ENCODE assay signal across 8 cellular contexts in genomic region chr7:87877641-87878040, GRCh38. TPM values are rescaled to one million over a fixed set of nuclear protein-coding genes. Genes with fewer than 3 reads are reported as not detected.
DNase-seq lines count a peak whose midpoint lies in the region; ATAC-seq and TF ChIP-seq lines count a peak whose summit lies in the region.

No MANE protein-coding gene starts in this region.

- no TSS peak for BruUV-seq in A673 (replicated peaks; lab: Mats Ljungman, UMichigan)
- BruUV-seq in IMR-90 (replicated peaks; lab: Mats Ljungman, UMichigan), result no TSS peak
- no TSS peak for BruUV-seq in mammary epithelial cell (replicated peaks; lab: Mats Ljungman, UMichigan)

- H3K56ac ChIP-seq in IMR-90 (ENCODE audit: extremely low read depth, insufficient read depth, low read length), result no peak overlapping the region

- H2AFZ ChIP-seq in IMR-90 (replicated peaks; ENCODE audit: low read length, poor library complexity) (no peak overlapping the region), mammary epithelial cell (ENCODE audit: low read depth, low read length) (no peak overlapping the region)

- TF ChIP-seq RAD21 in IMR-90 (IDR thresholded peaks at IDR 0.05; ENCODE audit: low read length), result no peak

- peak overlapping the region; percentile 33; the same call in 1 of the 2 replicates for H3K23ac ChIP-seq in IMR-90 (ENCODE audit: low read depth, low read length)

- H2AK9ac ChIP-seq in IMR-90 (replicated peaks; ENCODE audit: low read depth, low read length, poor library complexity), result no peak overlapping the region

- no CpG with 5 or more reads among the region's 5 CpGs for WGBS in IMR-90 (ENCODE audit: extremely low coverage in 2 of 2, insufficient read length in 1 of 2), 2 experiments
- WGBS in mammary epithelial cell (ENCODE audit: low coverage, missing lambda C conversion rate), result 9% methylated on average over 5 of the region's 5 CpGs

- intact Hi-C loops in A673 (cut with micrococcal nuclease; ENCODE audit: unreplicated experiment), result no loop called here
- intact Hi-C loops in IMR-90 (cut with micrococcal nuclease), result loop anchor here (1.0 to 10.0 kb wide), 5 partner anchors 8 to 723 kb away; partner anchors contain the start of gene DMTF1
- intact Hi-C loops in mammary epithelial cell (cut with micrococcal nuclease), result loop anchor here (2.0 to 10.0 kb wide), 6 partner anchors 27 to 477 kb away; partner anchors contain the start of genes RUNDC3B and SRI

- H3K4me3 ChIP-seq in A673 (ENCODE audit: low read depth, low read length, poor library complexity, severe bottlenecking) (peak overlapping the region; percentile 96), IMR-90 (ENCODE audit: insufficient read depth, low read depth, low read length) (peak overlapping the region; percentile 61), mammary epithelial cell (replicated peaks in 1 of 3; ENCODE audit: insufficient read depth in 1 of 3, low read depth in 2 of 3, low read length in 3 of 3) (peak overlapping the region; percentile 81 to 91 (median 87)), muscle layer of colon (ENCODE audit: low read depth in 1 of 2, low read length in 2 of 2) (peak overlapping the region; percentile 84 to 90)

- TF ChIP-seq POLR2A in IMR-90 (IDR thresholded peaks at IDR 0.05; ENCODE audit: low read depth, low read length), result no peak

- no peaks in the 10 kb centered on the region for H4K20me1 ChIP-seq in IMR-90 (ENCODE audit: insufficient read depth, low read length)
- H4K20me1 ChIP-seq in mammary epithelial cell (ENCODE audit: insufficient read depth, low read length), result no peaks in the 10 kb centered on the region

- H3K9ac ChIP-seq in IMR-90 (ENCODE audit: low read depth, low read length), result peak overlapping the region; percentile 69; the same call in 1 of the 2 replicates
- peak overlapping the region; percentile 96 for H3K9ac ChIP-seq in mammary epithelial cell (ENCODE audit: insufficient read depth, low read length)
- peak overlapping the region; percentile 63 for H3K9ac ChIP-seq in muscle layer of colon (ENCODE audit: low read length)

- no peak overlapping the region for H3K4ac ChIP-seq in IMR-90 (ENCODE audit: low read depth, low read length)

- CTCF ChIA-PET in A673 (lab: Charles Lee) (no interaction called here), IMR-90 (lab: Yijun Ruan, JAX) (no interaction called here), mammary epithelial cell (lab: Charles Lee; ENCODE audit: low non-redundant PET) (no interaction called here)

- H3K4me2 ChIP-seq in IMR-90 (ENCODE audit: low read depth, low read length) (peak overlapping the region; percentile 78), mammary epithelial cell (ENCODE audit: insufficient read depth, low read depth, low read length) (peak overlapping the region; percentile 92)

- peak overlapping the region; percentile 46 for H2BK5ac ChIP-seq in IMR-90 (ENCODE audit: low read depth, low read length, poor library complexity, severe bottlenecking)

- H3K27me3 ChIP-seq in A673 (replicated peaks; ENCODE audit: insufficient read depth, low read depth, low read length, poor library complexity) (no peaks in the 10 kb centered on the region), IMR-90 (ENCODE audit: control insufficient read depth, insufficient read depth, low read length) (no peaks in the 10 kb centered on the region), mammary epithelial cell (ENCODE audit: insufficient read depth, low read length) (no peaks in the 10 kb centered on the region), muscle layer of colon (ENCODE audit: control insufficient read depth in 1 of 2, insufficient read depth in 2 of 2, low read length in 2 of 2) (no peaks in the 10 kb centered on the region)

- H3K9me3 ChIP-seq in A673 (ENCODE audit: low read depth, low read length, poor library complexity, severe bottlenecking), result no peaks in the 10 kb centered on the region
- H3K9me3 ChIP-seq in IMR-90 (ENCODE audit: control insufficient read depth, insufficient read depth, low read length), result no peaks in the 10 kb centered on the region
- H3K9me3 ChIP-seq in mammary epithelial cell (replicated peaks; ENCODE audit: insufficient read depth, low read length), result no peaks in the 10 kb centered on the region
- H3K9me3 ChIP-seq in muscle layer of colon (ENCODE audit: low read length), result no peaks in the 10 kb centered on the region

- peaks cover 92% of the 10 kb centered on the region for H3K79me2 ChIP-seq in mammary epithelial cell (ENCODE audit: insufficient read depth, low read length)

- POLR2A ChIA-PET in A673 (lab: Charles Lee; ENCODE audit: low non-redundant PET) (no interaction called here), IMR-90 (lab: Charles Lee; ENCODE audit: unreplicated experiment) (no interaction called here)

- H2BK15ac ChIP-seq in IMR-90 (ENCODE audit: low read depth, low read length), result no peak overlapping the region

- no peak overlapping the region for H2BK120ac ChIP-seq in IMR-90 (ENCODE audit: low read depth, low read length)

- H2AK5ac ChIP-seq in IMR-90 (ENCODE audit: low read depth, low read length), result no peak overlapping the region

- H3K36me3 ChIP-seq in A673 (ENCODE audit: insufficient read depth, low read length, poor library complexity, severe bottlenecking) (peaks cover 47% of the 10 kb centered on the region), IMR-90 (ENCODE audit: control insufficient read depth, insufficient read depth, low read length) (no peaks in the 10 kb centered on the region), mammary epithelial cell (ENCODE audit: insufficient read depth, low read length) (peaks cover 9% of the 10 kb centered on the region), muscle layer of colon (ENCODE audit: insufficient read depth, low read length) (no peaks in the 10 kb centered on the region)

- H3K9me1 ChIP-seq in IMR-90 (ENCODE audit: insufficient read depth, low read length), result no peaks in the 10 kb centered on the region

- no peak overlapping the region for H4K91ac ChIP-seq in IMR-90 (ENCODE audit: insufficient read depth, low read depth, low read length)

- no peak overlapping the region for H2BK20ac ChIP-seq in IMR-90 (ENCODE audit: low read depth, low read length)

- H4K5ac ChIP-seq in IMR-90 (ENCODE audit: low read depth, low read length), result no peak overlapping the region

- DNase-seq in A673 (ENCODE audit: low spot score), result no peak
- DNase-seq in IMR-90, result no peak
- no peak for DNase-seq in mammary epithelial cell
- DNase-seq in DMS79 treated with DMSO at 0.1 percent for 48 hours (lab: John Stamatoyannopoulos, UW), result no peak
- no peak for DNase-seq in stimulated activated CD4-positive, alpha-beta T cell treated with anti-CD3 and anti-CD28 coated beads, Interleukin-2, amount 100 ng/mL, for 48 hours
- no peak for DNase-seq in HCEC 1CT
- no peak for DNase-seq in SW480 (ENCODE audit: low spot score)

- dilution Hi-C loops in IMR-90 (cut with HindIII; ENCODE audit: low sequenced_read_pairs, unreplicated experiment), result no loop called here
- dilution Hi-C loops in mammary epithelial cell (cut with HindIII; ENCODE audit: low sequenced_read_pairs), result no loop called here

- no peak overlapping the region for H3K18ac ChIP-seq in IMR-90 (ENCODE audit: low read depth, low read length)

- peak overlapping the region; percentile 96 for H3K27ac ChIP-seq in A673 (ENCODE audit: low read depth, low read length, poor library complexity, severe bottlenecking)
- H3K27ac ChIP-seq in IMR-90 (ENCODE audit: insufficient read depth, low read length), result no peak overlapping the region
- peak overlapping the region; percentile 89 for H3K27ac ChIP-seq in mammary epithelial cell (ENCODE audit: insufficient read depth, low read depth, low read length)
- H3K27ac ChIP-seq in muscle layer of colon (ENCODE audit: low read depth, low read length), result no peak overlapping the region

- H3K79me1 ChIP-seq in IMR-90 (ENCODE audit: low read depth in 1 of 2, low read length in 2 of 2), result peaks cover 7 to 23% of the 10 kb centered on the region in 2 experiments; a peak in 3 of 4 replicates

- no peak for ATAC-seq in IMR-90 (ENCODE audit: low read depth)

- no peak overlapping the region for H4K8ac ChIP-seq in IMR-90 (ENCODE audit: low read depth in 2 of 2, low read length in 2 of 2)

- no peak overlapping the region for H3K14ac ChIP-seq in IMR-90 (replicated peaks; ENCODE audit: low read depth, low read length)

- H3K4me1 ChIP-seq in A673 (ENCODE audit: insufficient read depth, low read length, poor library complexity, severe bottlenecking) (peaks cover 10% of the 10 kb centered on the region), IMR-90 (ENCODE audit: control insufficient read depth, insufficient read depth, low read length) (no peaks in the 10 kb centered on the region), mammary epithelial cell (ENCODE audit: insufficient read depth, low read length) (peaks cover 14% of the 10 kb centered on the region), muscle layer of colon (ENCODE audit: insufficient read depth, low read length) (peaks cover 14% of the 10 kb centered on the region)

- TF ChIP-seq CTCF in A673 (conservative IDR thresholded peaks at IDR 0.05; ENCODE audit: low read depth, low read length) (no peak), IMR-90 (conservative IDR thresholded peaks at IDR 0.05; ENCODE audit: low read depth, low read length) (no peak), mammary epithelial cell (conservative IDR thresholded peaks at IDR 0.05 in 1 of 2, IDR thresholded peaks at IDR 0.05 in 1 of 2; ENCODE audit: extremely low read depth in 1 of 2, insufficient read depth in 1 of 2, low read depth in 1 of 2, low read length in 2 of 2) (no peak)

- in situ Hi-C loops in IMR-90 (cut with MboI; ENCODE audit: low sequenced_read_pairs), result loop anchor here (10.0 kb wide), 1 partner anchor 563 kb away; no protein-coding TSS in a partner anchor
- in situ Hi-C loops in mammary epithelial cell (cut with MboI; ENCODE audit: low sequenced_read_pairs in 2 of 2), result loop anchor here in 1 of 2 donors (25.0 kb wide), 1 partner anchor 365 kb away; no protein-coding TSS in a partner anchor

RNA-seq across cellular contexts. Expression of gene DBF4, which starts 1.3 kb away (rescaled TPM):
- total RNA-seq in A673 (2021) (80.0 and 81.6 TPM in 2 replicates), IMR-90 (2012; rRNA removed) (7.2 and 20.3 TPM in 2 replicates), mammary epithelial cell (10 to 100 TPM; 11.2 to 29.3 TPM)
- polyA plus RNA-seq in IMR-90 (2012; rRNA removed) (6.3 and 6.4 TPM in 2 replicates), mammary epithelial cell (8.2 TPM)
- 1.6 and 2.1 TPM in 2 replicates for polyA plus RNA-seq in IMR-90 (2012; cell fraction: cytosol; rRNA removed)
- 1.5 and 3.9 TPM in 2 replicates for polyA plus RNA-seq in IMR-90 (2012; cell fraction: nucleus; rRNA removed; ENCODE audit: low replicate concordance)
- 3.5 TPM for polyA minus RNA-seq in mammary epithelial cell

RNA-seq across cellular contexts. Expression of gene SLC25A40, which starts 1.5 kb away (rescaled TPM):
- 29.6 and 30.7 TPM in 2 replicates for total RNA-seq in A673 (2021)
- 4.7 and 8.6 TPM in 2 replicates for total RNA-seq in IMR-90 (2012; rRNA removed)
- 4.6 and 6.1 TPM in 2 replicates for polyA plus RNA-seq in IMR-90 (2012; rRNA removed)
- 1.0 and 1.4 TPM in 2 replicates for polyA plus RNA-seq in IMR-90 (2012; cell fraction: cytosol; rRNA removed)
- polyA plus RNA-seq in IMR-90 (2012; cell fraction: nucleus; rRNA removed; ENCODE audit: low replicate concordance), result 3.1 and 13.1 TPM in 2 replicates
- total RNA-seq in mammary epithelial cell, result 10 to 100 TPM in 1 of 2 donors, 1 to 10 TPM in 1; 9.5 to 14.1 TPM
- polyA plus RNA-seq in mammary epithelial cell, result 6.5 TPM
- polyA minus RNA-seq in mammary epithelial cell, result 9.8 TPM

RNA-seq across cellular contexts. Expression of gene ADAM22, which starts 56.4 kb away (rescaled TPM):
- total RNA-seq in A673 (2021), result 6.9 and 7.1 TPM in 2 replicates
- total RNA-seq in IMR-90 (2012; rRNA removed), result under 0.01 and 0.18 TPM in 2 replicates
- 0.03 TPM in 2 replicates for polyA plus RNA-seq in IMR-90 (2012; rRNA removed)
- 0.02 TPM in 1 of 2 replicates, not detected in the other for polyA plus RNA-seq in IMR-90 (2012; cell fraction: cytosol; rRNA removed)
- 0.02 and 0.03 TPM in 2 replicates for polyA plus RNA-seq in IMR-90 (2012; cell fraction: nucleus; rRNA removed; ENCODE audit: low replicate concordance)
- under 1 TPM; 0.33 to 0.67 TPM for total RNA-seq in mammary epithelial cell
- 0.06 TPM for polyA plus RNA-seq in mammary epithelial cell
- polyA minus RNA-seq in mammary epithelial cell, result not detected

Comparison
In these comparisons a context has a peak if more than half of its experiments do, and no peak if none do; other contexts are left out.
1. H3K27ac ChIP-seq: peak in A673 (single experiment) and mammary epithelial cell (single experiment); none in IMR-90 (single experiment) and muscle layer of colon (single experiment).
2. Peak in every context shown above with its lines, with median percentiles within 50 percentile points of each other: H3K4me3 ChIP-seq and H3K9ac ChIP-seq.